ENCODE assay signal across 1 cellular context in the genomic region with DNA sequence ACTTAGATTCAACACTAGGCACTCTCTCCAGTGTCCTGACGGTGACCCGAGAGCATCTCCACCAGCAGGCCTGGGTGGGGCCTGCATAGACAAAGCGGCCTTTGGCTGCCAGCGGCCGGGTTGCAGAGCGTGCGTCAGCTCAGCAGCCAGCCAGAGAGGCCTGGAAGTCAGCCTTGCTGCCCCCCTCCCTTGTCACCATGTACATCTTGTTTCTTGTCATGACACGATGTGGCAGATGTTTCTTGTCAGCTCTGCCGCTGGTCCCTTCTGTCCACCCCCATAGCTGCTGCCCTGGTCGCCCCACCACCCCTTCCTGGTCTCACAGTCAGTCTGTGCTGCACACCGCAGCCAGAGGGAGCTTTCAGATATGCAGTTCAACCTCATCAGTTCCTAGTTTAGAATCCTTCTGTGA.
TF ChIP-seq lines count a peak whose summit lies in the region.

No MANE protein-coding gene starts in this region.

TF ChIP-seq in H1, 55 proteins besides CTCF, POLR2A, EP300 and RAD21:
- TF ChIP-seq CHD1 (IDR thresholded peaks at IDR 0.05; ENCODE audit: low read depth, low read length) (no peak), JUN (IDR thresholded peaks at IDR 0.05; ENCODE audit: low read depth, low read length) (no peak), EGR1 (IDR thresholded peaks at IDR 0.05; ENCODE audit: borderline replicate concordance, low read depth, low read length) (no peak), RFX5 (IDR thresholded peaks at IDR 0.05; ENCODE audit: borderline replicate concordance, low read depth, low read length) (no peak), CBX5 (IDR thresholded peaks at IDR 0.05; ENCODE audit: low read depth, low read length) (no peak), TEAD4 (IDR thresholded peaks at IDR 0.05; ENCODE audit: low read depth, low read length) (no peak), EZH2 (IDR thresholded peaks at IDR 0.05; ENCODE audit: low read depth, low read length, severe bottlenecking) (no peak), CBX8 (IDR thresholded peaks at IDR 0.05; ENCODE audit: borderline replicate concordance, low read depth, low read length) (no peak), TAF1 (IDR thresholded peaks at IDR 0.05; ENCODE audit: low read depth, low read length) (no peak), ZNF274 (IDR thresholded peaks at IDR 0.05; ENCODE audit: borderline replicate concordance, extremely low read depth, low read length) (no peak), PHF8 (conservative IDR thresholded peaks at IDR 0.05; ENCODE audit: low read depth, low read length) (no peak)
- TF ChIP-seq, protein P1, sequence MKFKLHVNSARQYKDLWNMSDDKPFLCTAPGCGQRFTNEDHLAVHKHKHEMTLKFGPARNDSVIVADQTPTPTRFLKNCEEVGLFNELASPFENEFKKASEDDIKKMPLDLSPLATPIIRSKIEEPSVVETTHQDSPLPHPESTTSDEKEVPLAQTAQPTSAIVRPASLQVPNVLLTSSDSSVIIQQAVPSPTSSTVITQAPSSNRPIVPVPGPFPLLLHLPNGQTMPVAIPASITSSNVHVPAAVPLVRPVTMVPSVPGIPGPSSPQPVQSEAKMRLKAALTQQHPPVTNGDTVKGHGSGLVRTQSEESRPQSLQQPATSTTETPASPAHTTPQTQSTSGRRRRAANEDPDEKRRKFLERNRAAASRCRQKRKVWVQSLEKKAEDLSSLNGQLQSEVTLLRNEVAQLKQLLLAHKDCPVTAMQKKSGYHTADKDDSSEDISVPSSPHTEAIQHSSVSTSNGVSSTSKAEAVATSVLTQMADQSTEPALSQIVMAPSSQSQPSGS (IDR thresholded peaks at IDR 0.05; ENCODE audit: low read length) = no peak
